In genomic region chr1:222892137-222892763, GRCh38 we compare ENCODE assay signal across 1 cellular context.
TF ChIP-seq lines count a peak whose summit lies in the region.

No MANE protein-coding gene starts in this region.

TF ChIP-seq in IMR-90, 13 proteins besides CTCF, POLR2A, EP300 and RAD21 (continued from another document):
- TF ChIP-seq, protein P1, sequence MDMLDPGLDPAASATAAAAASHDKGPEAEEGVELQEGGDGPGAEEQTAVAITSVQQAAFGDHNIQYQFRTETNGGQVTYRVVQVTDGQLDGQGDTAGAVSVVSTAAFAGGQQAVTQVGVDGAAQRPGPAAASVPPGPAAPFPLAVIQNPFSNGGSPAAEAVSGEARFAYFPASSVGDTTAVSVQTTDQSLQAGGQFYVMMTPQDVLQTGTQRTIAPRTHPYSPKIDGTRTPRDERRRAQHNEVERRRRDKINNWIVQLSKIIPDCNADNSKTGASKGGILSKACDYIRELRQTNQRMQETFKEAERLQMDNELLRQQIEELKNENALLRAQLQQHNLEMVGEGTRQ (IDR thresholded peaks at IDR 0.05; ENCODE audit: low read depth, low read length): peak; percentile 34; the same call in 1 of the 2 replicates
